In genomic region chr1:94634977-94635416, GRCh38 we compare ENCODE assay signal across 1 cellular context.
TF ChIP-seq lines count a peak whose summit lies in the region.

No MANE protein-coding gene starts in this region.

TF ChIP-seq in K562, 482 proteins besides CTCF, POLR2A, EP300 and RAD21 (continued from another document):
- TF ChIP-seq FOXJ3 (CRISPR knock-in tag; IDR thresholded peaks at IDR 0.05) (no peak), SNIP1 (IDR thresholded peaks at IDR 0.05; ENCODE audit: low read depth) (no peak), ARID4B (CRISPR knock-in tag; IDR thresholded peaks at IDR 0.05) (no peak), RHOXF2B (CRISPR knock-in tag; conservative IDR thresholded peaks at IDR 0.05) (no peak), CREBBP (IDR thresholded peaks at IDR 0.05; ENCODE audit: low read depth, low read length) (no peak), KDM2B (CRISPR knock-in tag; IDR thresholded peaks at IDR 0.05) (no peak), ZNF76 (CRISPR knock-in tag; IDR thresholded peaks at IDR 0.05; ENCODE audit: borderline replicate concordance) (no peak), ZNF121 (CRISPR knock-in tag; conservative IDR thresholded peaks at IDR 0.05) (no peak), ZNF217 (CRISPR knock-in tag; IDR thresholded peaks at IDR 0.05) (no peak), PRPF4 (IDR thresholded peaks at IDR 0.05; ENCODE audit: insufficient read depth, low read depth, low read length, poor library complexity, severe bottlenecking) (no peak), SAFB (IDR thresholded peaks at IDR 0.05; ENCODE audit: borderline replicate concordance, low read depth, low read length) (no peak), CC2D1A (IDR thresholded peaks at IDR 0.05) (peak; percentile 95; the same call in 1 of the 2 replicates), RFX1 (IDR thresholded peaks at IDR 0.05) (no peak)
